Comparison of ENCODE assay signal across 8 cellular contexts in genomic region chr2:43221660-43222471, GRCh38. TPM values are rescaled to one million over a fixed set of nuclear protein-coding genes. Genes with fewer than 3 reads are reported as not detected.
A peak's percentile ranks its signal among the peaks of the same experiment; 100 is the strongest.
DNase-seq lines count a peak whose midpoint lies in the region; ATAC-seq and TF ChIP-seq lines count a peak whose summit lies in the region.

No MANE protein-coding gene starts in this region.

- TF ChIP-seq EP300 in transverse colon (IDR thresholded peaks at IDR 0.05; ENCODE audit: low read depth), result peak; percentile 58

- peak overlapping the region; percentile 98 for H3K27ac Mint-ChIP-seq in CD4-positive, alpha-beta T cell
- H3K27ac Mint-ChIP-seq in activated naive CD8-positive, alpha-beta T cell treated with anti-CD3 and anti-CD28 coated beads for 36 hours, result peak overlapping the region; percentile 90

- peak overlapping the region; percentile 87 for H3K4me3 Mint-ChIP-seq in CD4-positive, alpha-beta T cell
- H3K4me3 Mint-ChIP-seq in activated naive CD8-positive, alpha-beta T cell treated with anti-CD3 and anti-CD28 coated beads for 36 hours, result peak overlapping the region; percentile 81

- TF ChIP-seq CTCF in CD4-positive, alpha-beta T cell (IDR thresholded peaks at IDR 0.05), result no peak
- TF ChIP-seq CTCF in transverse colon (IDR thresholded peaks at IDR 0.05), result no peak

- H3K9me3 ChIP-seq in CD4-positive, alpha-beta T cell (ENCODE audit: control insufficient read depth, low read length), result no peaks in the 10 kb centered on the region
- no peaks in the 10 kb centered on the region for H3K9me3 ChIP-seq in HUES6 (ENCODE audit: control insufficient read depth, insufficient read depth, low read depth, low read length)
- no peaks in the 10 kb centered on the region for H3K9me3 ChIP-seq in neuron (ENCODE audit: low read length)
- H3K9me3 ChIP-seq in transverse colon, result no peaks in the 10 kb centered on the region

- peaks cover 57% of the 10 kb centered on the region for H3K4me1 Mint-ChIP-seq in CD4-positive, alpha-beta T cell (ENCODE audit: low read depth)
- H3K4me1 Mint-ChIP-seq in activated naive CD8-positive, alpha-beta T cell treated with anti-CD3 and anti-CD28 coated beads for 36 hours, result peaks cover 51% of the 10 kb centered on the region

- H3K27me3 Mint-ChIP-seq in CD4-positive, alpha-beta T cell, result peaks cover 19% of the 10 kb centered on the region
- H3K27me3 Mint-ChIP-seq in activated naive CD8-positive, alpha-beta T cell treated with anti-CD3 and anti-CD28 coated beads for 36 hours, result no peaks in the 10 kb centered on the region

- intact Hi-C loops in CD4-positive, alpha-beta T cell (cut with DNase I, micrococcal nuclease), result loop anchor here in 1 of 2 experiments (1.0 kb wide), 1 partner anchor 48 kb away; no protein-coding TSS in a partner anchor
- intact Hi-C loops in transverse colon (cut with DNase I; ENCODE audit: low total_unique reads), result loop anchor here (5.0 to 10.0 kb wide), 4 partner anchors 123 to 397 kb away; no protein-coding TSS in a partner anchor

- H3K27ac ChIP-seq in CD4-positive, alpha-beta T cell (ENCODE audit: low read depth, low read length), result peak overlapping the region; percentile 92
- peak overlapping the region; percentile 93; the same call in 1 of the 2 replicates for H3K27ac ChIP-seq in HUES6 (ENCODE audit: low read depth, low read length)
- H3K27ac ChIP-seq in transverse colon, result peak overlapping the region; percentile 96 to 100 (median 99)

- DNase-seq in CD4-positive, alpha-beta T cell, result peak in 9 of 10 experiments; percentile 33 to 67 (median 60)
- DNase-seq in SHP77 (lab: John Stamatoyannopoulos, UW) (peak; percentile 66 to 77), globus pallidus (ENCODE audit: low spot score) (peak; percentile 95), transverse colon (peak; percentile 90)
- peak; percentile 76 for DNase-seq in activated naive CD8-positive, alpha-beta T cell treated with anti-CD3 and anti-CD28 coated beads for 36 hours

- H3K27me3 ChIP-seq in CD4-positive, alpha-beta T cell (ENCODE audit: control insufficient read depth, insufficient read depth, low read length), result no peaks in the 10 kb centered on the region
- H3K27me3 ChIP-seq in HUES6 (ENCODE audit: control insufficient read depth, insufficient read depth, low read length) (no peaks in the 10 kb centered on the region), neuron (ENCODE audit: insufficient read depth, low read length) (no peaks in the 10 kb centered on the region), transverse colon (no peaks in the 10 kb centered on the region)

- H3K36me3 ChIP-seq in HUES6 (ENCODE audit: control insufficient read depth, insufficient read depth, low read length), result peaks cover 40% of the 10 kb centered on the region
- peaks cover 19% of the 10 kb centered on the region for H3K36me3 ChIP-seq in neuron (ENCODE audit: insufficient read depth, low read length)
- H3K36me3 ChIP-seq in transverse colon, result peaks cover 0 to 26% (median 15%) of the 10 kb centered on the region in 4 donors

- POLR2A ChIA-PET in CD4-positive, alpha-beta T cell (lab: Charles Lee), result interaction anchor here (0.7 to 21.5 kb wide), 17 partner anchors 6 to 1140 kb away, joined by 3 to 1478 read pairs (median 4); no protein-coding TSS in a partner anchor

- H2AFZ ChIP-seq in neuron (ENCODE audit: low read depth, low read length), result no peak overlapping the region

- H3K4me3 ChIP-seq in HUES6 (ENCODE audit: low read depth, low read length), result peak overlapping the region; percentile 94
- peak overlapping the region; percentile 79 for H3K4me3 ChIP-seq in neuron (ENCODE audit: low read length)
- peak overlapping the region; percentile 3 to 91 (median 88) for H3K4me3 ChIP-seq in transverse colon

- TF ChIP-seq POLR2A in transverse colon (IDR thresholded peaks at IDR 0.05), result peak; percentile 85

- H3K9me3 Mint-ChIP-seq in CD4-positive, alpha-beta T cell, result no peaks in the 10 kb centered on the region
- no peaks in the 10 kb centered on the region for H3K9me3 Mint-ChIP-seq in activated naive CD8-positive, alpha-beta T cell treated with anti-CD3 and anti-CD28 coated beads for 36 hours

- no peak for ATAC-seq in CD4-positive, alpha-beta T cell (ENCODE audit: poor library complexity)
- ATAC-seq in HG03025 (IDR thresholded peaks at IDR 0.05; ENCODE audit: low FRiP score, unreplicated experiment), result no peak

- CTCF ChIA-PET in CD4-positive, alpha-beta T cell (lab: Charles Lee), result interaction anchor here (1.1 to 13.6 kb wide), 6 partner anchors 28 to 247 kb away, joined by 3 to 303 read pairs (median 18); no protein-coding TSS in a partner anchor

- peaks cover 76% of the 10 kb centered on the region for H3K36me3 Mint-ChIP-seq in CD4-positive, alpha-beta T cell (ENCODE audit: low read depth)
- peaks cover 35% of the 10 kb centered on the region for H3K36me3 Mint-ChIP-seq in activated naive CD8-positive, alpha-beta T cell treated with anti-CD3 and anti-CD28 coated beads for 36 hours

- peak overlapping the region; percentile 84 for H3K9ac ChIP-seq in HUES6 (ENCODE audit: low read length)

- in situ Hi-C loops in transverse colon (cut with MboI; ENCODE audit: low pct_ligation_motif_present in 1 of 4, low pct_unique_long_range_greater_than_20kb in 1 of 4, low sequenced_read_pairs in 3 of 4), result loop anchor here in 1 of 4 donors (10.0 kb wide), 1 partner anchor 197 kb away; no protein-coding TSS in a partner anchor

- H3K4me1 ChIP-seq in HUES6 (ENCODE audit: control insufficient read depth, insufficient read depth, low read length), result peaks cover 49% of the 10 kb centered on the region
- H3K4me1 ChIP-seq in neuron (ENCODE audit: insufficient read depth, low read length), result peaks cover 58% of the 10 kb centered on the region
- H3K4me1 ChIP-seq in transverse colon, result peaks cover 17 to 54% (median 47%) of the 10 kb centered on the region in 4 donors

- 0 to 1% methylated on average over 7 to 8 of the region's 8 CpGs for WGBS in transverse colon (ENCODE audit: low coverage in 1 of 2), 2 donors

RNA-seq across cellular contexts. Expression of gene ZFP36L2, which starts 4.5 kb away (rescaled TPM):
- 1,000 to 10,000 TPM; 1,602 to 1,631 TPM for total RNA-seq in CD4-positive, alpha-beta T cell
- 10 to 100 TPM; 58.2 to 58.4 TPM for total RNA-seq in activated naive CD8-positive, alpha-beta T cell treated with anti-CD3 and anti-CD28 coated beads for 36 hours
- 100 to 1,000 TPM; 114 to 305 (median 208) TPM for total RNA-seq in transverse colon

Comparison
In these comparisons a context has a peak if more than half of its experiments do, and no peak if none do; other contexts are left out.
1. RNA of gene ZFP36L2, which starts 4.5 kb away (total RNA-seq): 1,602 to 1,631 TPM in CD4-positive, alpha-beta T cell; 114 to 305 TPM in transverse colon and 58.2 to 58.4 TPM in activated naive CD8-positive, alpha-beta T cell treated with anti-CD3 and anti-CD28 coated beads for 36 hours; every median in the first group is over 4 times any median in the second.
2. Peak in every context shown above with its lines, with median percentiles within 50 percentile points of each other: DNase-seq, H3K27ac ChIP-seq and H3K4me3 ChIP-seq.